In the genomic region with DNA sequence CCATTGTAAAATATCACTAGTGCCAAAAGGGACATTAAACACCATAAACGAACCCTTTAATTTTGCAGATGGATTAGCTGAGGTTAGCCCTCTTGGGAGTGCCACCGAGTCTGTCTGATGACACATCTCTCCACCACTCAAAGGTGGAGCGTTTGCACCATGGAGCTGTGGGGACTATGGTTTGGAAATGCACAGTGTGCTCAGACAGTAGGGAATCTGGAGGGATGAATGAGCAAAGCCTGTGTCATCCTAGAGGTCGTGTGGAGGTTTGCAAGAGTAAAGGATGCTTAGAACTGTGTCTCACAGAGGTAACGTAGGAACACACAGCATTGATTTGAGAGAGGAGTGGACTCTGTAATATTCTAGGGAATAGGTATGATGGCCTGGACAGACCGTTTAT, we compare ENCODE assay signal across 27 cellular contexts.
A peak's percentile ranks its signal among the peaks of the same experiment; 100 is the strongest.
DNase-seq lines count a peak whose midpoint lies in the region; ATAC-seq and TF ChIP-seq lines count a peak whose summit lies in the region.
"Had no signal": no experiment of that assay in that cellular context is flagged by ENCODE, and none has a peak within 500 bp of the region (broad histone marks: within the 10 kb centered on the region; RNA-seq: fewer than 3 reads in every experiment).

No MANE protein-coding gene starts in this region.

- H3K9me3 ChIP-seq in HUES6 (ENCODE audit: control insufficient read depth, insufficient read depth, low read depth, low read length): no peaks in the 10 kb centered on the region
- no peaks in the 10 kb centered on the region for H3K9me3 ChIP-seq in Peyer's patch
- H3K9me3 ChIP-seq: neutrophil, psoas muscle, SK-N-SH, testis had no signal

- H2BK120ac ChIP-seq in mesendoderm (ENCODE audit: low read depth, low read length): no peak overlapping the region

- H3K4me2 ChIP-seq in mesendoderm (ENCODE audit: low read length): no peak overlapping the region
- H3K4me2 ChIP-seq: SK-N-SH had no signal

- WGBS in mesendoderm (ENCODE audit: extremely low coverage, insufficient coverage, low lambda C conversion rate): no CpG with 5 or more reads among the region's 6 CpGs

- no peak for TF ChIP-seq CTCF in astrocyte of the spinal cord (IDR thresholded peaks at IDR 0.05; ENCODE audit: low read depth, low read length)
- TF ChIP-seq CTCF in Peyer's patch (IDR thresholded peaks at IDR 0.05): no peak

- H3K36me3 ChIP-seq in HUES6 (ENCODE audit: control insufficient read depth, insufficient read depth, low read length): no peaks in the 10 kb centered on the region
- no peaks in the 10 kb centered on the region for H3K36me3 ChIP-seq in Peyer's patch
- no peaks in the 10 kb centered on the region for H3K36me3 ChIP-seq in mesendoderm (ENCODE audit: control insufficient read depth, insufficient read depth, low read length)
- H3K36me3 ChIP-seq: neutrophil had no signal

- H2AK5ac ChIP-seq in mesendoderm (ENCODE audit: low read length): no peak overlapping the region

- H3K79me1 ChIP-seq in mesendoderm (ENCODE audit: low read length): no peaks in the 10 kb centered on the region

- H2BK15ac ChIP-seq in mesendoderm (replicated peaks; ENCODE audit: low read depth): no peak overlapping the region

- H3K18ac ChIP-seq in mesendoderm (ENCODE audit: low read length): no peak overlapping the region

- H3K27me3 ChIP-seq in HUES6 (ENCODE audit: control insufficient read depth, insufficient read depth, low read length) (no peaks in the 10 kb centered on the region), Peyer's patch (no peaks in the 10 kb centered on the region), mesendoderm (ENCODE audit: insufficient read depth, low read length, poor library complexity) (no peaks in the 10 kb centered on the region)
- H3K27me3 ChIP-seq: neutrophil, testis had no signal

- no peak for ATAC-seq in HG02623 (IDR thresholded peaks at IDR 0.05; ENCODE audit: unreplicated experiment)
- ATAC-seq: HepG2; psoas muscle; stimulated activated memory B cell treated with anti-CD40 and anti-IgM and Interleukin-4, amounts not matched to agents 10 μg/mL and 1 μg/mL and 100 μg/mL, for 72 hours had no signal

- H3K4ac ChIP-seq in mesendoderm (ENCODE audit: low read depth, low read length): no peak overlapping the region

- peak; percentile 52 for DNase-seq in EH (ENCODE audit: low read depth)
- peak; percentile 56 for DNase-seq in astrocyte of the spinal cord (ENCODE audit: low read depth, low spot score)
- peak; percentile 25 for DNase-seq in hepatic stellate cell (ENCODE audit: low spot score)
- no peak for DNase-seq in Peyer's patch
- no peak for DNase-seq in putamen (ENCODE audit: low spot score)
- DNase-seq in mesendoderm: no peak
- DNase-seq: ACHN; activated CD4-positive, alpha-beta T cell treated with anti-CD3 and anti-CD28 coated beads, Interleukin-2, amount 50 U/mL, for 48 hours; activated CD4-positive, CD25-positive, alpha-beta regulatory T cell; activated CD8-positive, alpha-beta memory T cell treated with anti-CD3 and anti-CD28 coated beads, Interleukin-2, amount 50 U/mL, for 48 hours; CD4-positive, CD25-positive, alpha-beta regulatory T cell; DMS 273 treated with DMSO at 0.1 percent for 48 hours; GF-D8; NCI-H2081 treated with DMSO at 0.1 percent for 48 hours; NCI-H510A treated with DMSO at 0.1 percent for 48 hours; psoas muscle; SK-N-SH; stimulated activated CD4-positive, alpha-beta T cell treated with anti-CD3 and anti-CD28 coated beads, Interleukin-2, amount 100 ng/mL, for 24 hours; T-helper 2 cell; testis had no signal

- no peak overlapping the region for H3K23ac ChIP-seq in mesendoderm (ENCODE audit: low read length)

- no peak overlapping the region for H2BK5ac ChIP-seq in mesendoderm (ENCODE audit: low read length)

- in situ Hi-C loops in astrocyte of the spinal cord (cut with HindIII; ENCODE audit: low sequenced_read_pairs): no loop called here

- H3K9ac ChIP-seq in HUES6 (ENCODE audit: low read length) (peak overlapping the region; percentile 33), mesendoderm (ENCODE audit: low read length) (no peak overlapping the region)
- H3K9ac ChIP-seq: SK-N-SH had no signal

- H3K56ac ChIP-seq in mesendoderm (ENCODE audit: low read length): no peak overlapping the region

- H3K4me1 ChIP-seq in HUES6 (ENCODE audit: control insufficient read depth, insufficient read depth, low read length): peaks cover 10% of the 10 kb centered on the region; the same call in 1 of the 2 replicates
- H3K4me1 ChIP-seq in Peyer's patch: no peaks in the 10 kb centered on the region
- H3K4me1 ChIP-seq in mesendoderm (ENCODE audit: control insufficient read depth, low read depth, low read length): peaks cover 3% of the 10 kb centered on the region
- H3K4me1 ChIP-seq: psoas muscle, testis had no signal

- H3K4me3 ChIP-seq in HUES6 (ENCODE audit: low read depth, low read length): no peak overlapping the region
- no peak overlapping the region for H3K4me3 ChIP-seq in astrocyte of the spinal cord (ENCODE audit: low read depth, low read length)
- H3K4me3 ChIP-seq in Peyer's patch: no peak overlapping the region
- H3K4me3 ChIP-seq in mesendoderm (ENCODE audit: low read length): no peak overlapping the region
- H3K4me3 ChIP-seq: lung, psoas muscle, skin epidermis, testis had no signal

- no peak overlapping the region for H3K27ac ChIP-seq in HUES6 (ENCODE audit: low read depth, low read length)
- no peak overlapping the region for H3K27ac ChIP-seq in Peyer's patch
- no peak overlapping the region for H3K27ac ChIP-seq in mesendoderm (ENCODE audit: low read depth, low read length)
- H3K27ac ChIP-seq: neutrophil, psoas muscle, testis had no signal

- TF ChIP-seq POLR2A in Peyer's patch (IDR thresholded peaks at IDR 0.05): no peak

- no peak overlapping the region for H4K5ac ChIP-seq in mesendoderm (ENCODE audit: low read length)

- H3K79me2 ChIP-seq in mesendoderm (ENCODE audit: control insufficient read depth, insufficient read depth, low read length): no peaks in the 10 kb centered on the region

- H4K8ac ChIP-seq in mesendoderm (ENCODE audit: low read depth, low read length): no peak overlapping the region

Comparison
In these comparisons a context has a peak if more than half of its experiments do, and no peak if none do; other contexts are left out.
1. DNase-seq: peak in EH (single experiment), astrocyte of the spinal cord (single experiment) and hepatic stellate cell (single experiment); none in Peyer's patch (0 of 3), putamen (single experiment) and mesendoderm (single experiment).